ENCODE assay signal across 1 cellular context in genomic region chr5:1483064-1483463, GRCh38.
TF ChIP-seq lines count a peak whose summit lies in the region.

No MANE protein-coding gene starts in this region.

TF ChIP-seq in GM12878, 131 proteins besides CTCF, POLR2A, EP300 and RAD21:
- TF ChIP-seq CBX3 (IDR thresholded peaks at IDR 0.05; ENCODE audit: borderline replicate concordance, low read depth) (no peak), SUZ12 (IDR thresholded peaks at IDR 0.05; ENCODE audit: unreplicated experiment) (no peak), CUX1 (IDR thresholded peaks at IDR 0.05; ENCODE audit: insufficient replicate concordance, low read depth, low read length) (no peak), BACH1 (IDR thresholded peaks at IDR 0.05; ENCODE audit: borderline replicate concordance) (no peak), MXI1 (IDR thresholded peaks at IDR 0.05; ENCODE audit: low read depth, low read length) (no peak), ATF2 (IDR thresholded peaks at IDR 0.05; ENCODE audit: low read length) (no peak), MTA2 (IDR thresholded peaks at IDR 0.05; ENCODE audit: low read depth) (no peak), NR2C2 (IDR thresholded peaks at IDR 0.05; ENCODE audit: borderline replicate concordance, control insufficient read depth, insufficient read length, low read depth) (no peak), EED (IDR thresholded peaks at IDR 0.05; ENCODE audit: low read depth) (no peak), PKNOX1 (IDR thresholded peaks at IDR 0.05) (no peak), REST (IDR thresholded peaks at IDR 0.05; ENCODE audit: low read depth, low read length) (no peak), BRCA1 (IDR thresholded peaks at IDR 0.05; ENCODE audit: low read depth, low read length) (no peak), ZBED1 (IDR thresholded peaks at IDR 0.05; ENCODE audit: borderline replicate concordance) (no peak), HDAC2 (IDR thresholded peaks at IDR 0.05) (no peak), IRF3 (IDR thresholded peaks at IDR 0.05) (no peak), BCLAF1 (IDR thresholded peaks at IDR 0.05) (no peak), NRF1 (conservative IDR thresholded peaks at IDR 0.05; ENCODE audit: low read depth, low read length) (no peak)
TF ChIP-seq in GM12878: peak in this region for 0.
